Comparison of ENCODE assay signal across 25 cellular contexts in genomic region chr12:30462249-30462648, GRCh38.
"Had no signal": no experiment of that assay in that cellular context is flagged by ENCODE, and none has a peak within 500 bp of the region (broad histone marks: within the 10 kb centered on the region; RNA-seq: fewer than 3 reads in every experiment).

No MANE protein-coding gene starts in this region.

- DNase-seq: Kasumi-1; MM.1S; MV-4-11; NCI-H1048; NCI-H1105; NCI-H1417; NCI-H1436 treated with DMSO at 0.1 percent for 48 hours; NCI-H1694; NCI-H187 treated with DMSO at 0.1 percent for 48 hours; NCI-H2029 treated with DMSO at 0.1 percent for 48 hours; NCI-H2171 treated with DMSO at 0.1 percent for 48 hours; NCI-H510A; NCI-H524 treated with DMSO at 0.1 percent for 48 hours; NCI-H69; NCI-H774; NK-92 treated with Interleukin-12 subunit alpha and Interleukin-12 subunit beta, amount 100 ng/mL, for 24 hours; OCI-M1; PC-9; Peyer's patch; SHP77 treated with DMSO at 0.1 percent for 48 hours; SJCRH30 had no signal

- H3K9ac ChIP-seq: KMS-11 had no signal

- H2AFZ ChIP-seq: PC-9 had no signal

- H3K4me1 ChIP-seq: Peyer's patch had no signal

- H3K27me3 ChIP-seq: Peyer's patch, SJCRH30 had no signal

- H3K9me3 ChIP-seq: Peyer's patch, SJCRH30 had no signal

- H3K4me2 ChIP-seq: KMS-11, PC-9 had no signal

- H3K27ac ChIP-seq: HL-60, KMS-11, PC-9, Peyer's patch, SJCRH30 had no signal

- FAIRE-seq: HTR-8/SVneo, K562 had no signal

- H3K36me3 ChIP-seq: Peyer's patch, SJCRH30 had no signal

- H3K4me3 ChIP-seq: K562, PC-9, Peyer's patch, SJCRH30 had no signal
